In genomic region chr5:64834037-64834436, GRCh38 we compare ENCODE assay signal across 20 cellular contexts.
DNase-seq lines count a peak whose midpoint lies in the region; ATAC-seq and TF ChIP-seq lines count a peak whose summit lies in the region.
"Had no signal": no experiment of that assay in that cellular context is flagged by ENCODE, and none has a peak within 500 bp of the region (broad histone marks: within the 10 kb centered on the region; RNA-seq: fewer than 3 reads in every experiment).

No MANE protein-coding gene starts in this region.

- H3K27ac Mint-ChIP-seq in GM23338: no peak overlapping the region; the same call in 1 of the 2 replicates
- H3K27ac Mint-ChIP-seq: CD4-positive, alpha-beta memory T cell had no signal

- H3F3A ChIP-seq in GM23338 (replicated peaks; ENCODE audit: low read depth): no peaks in the 10 kb centered on the region

- ATAC-seq in GM23338: no peak
- no peak for ATAC-seq in SK-N-SH treated with all-trans-retinoic acid at 6 μM for 48 hours
- ATAC-seq in GM18519 (IDR thresholded peaks at IDR 0.05; ENCODE audit: low FRiP score, unreplicated experiment): no peak
- ATAC-seq in GM19397 (IDR thresholded peaks at IDR 0.05; ENCODE audit: unreplicated experiment): no peak
- ATAC-seq: A549, HepG2 had no signal

- H3K36me3 Mint-ChIP-seq in GM23338 (ENCODE audit: low read depth): peaks cover 17% of the 10 kb centered on the region; the same call in 2 of the 3 replicates

- H2AFZ ChIP-seq in GM23338: no peak overlapping the region
- no peak overlapping the region for H2AFZ ChIP-seq in osteoblast (ENCODE audit: low read length)

- H3K4me1 ChIP-seq in GM23338 (ENCODE audit: insufficient read depth) (peaks cover 25% of the 10 kb centered on the region), osteoblast (ENCODE audit: insufficient read depth, low read length) (peaks cover 44% of the 10 kb centered on the region)
- H3K4me1 ChIP-seq: A549, SJCRH30 had no signal

- H3K79me2 ChIP-seq in GM23338 (replicated peaks; ENCODE audit: insufficient read depth) (no peaks in the 10 kb centered on the region), osteoblast (ENCODE audit: insufficient read depth, low read length) (no peaks in the 10 kb centered on the region)

- no peaks in the 10 kb centered on the region for H3K27me3 Mint-ChIP-seq in GM23338 (ENCODE audit: insufficient read depth, low read depth, poor library complexity)
- H3K27me3 Mint-ChIP-seq: CD4-positive, alpha-beta memory T cell had no signal

- H3K27me3 ChIP-seq in GM23338 (ENCODE audit: insufficient read depth): no peaks in the 10 kb centered on the region
- no peaks in the 10 kb centered on the region for H3K27me3 ChIP-seq in osteoblast (ENCODE audit: insufficient read depth, low read length)
- H3K27me3 ChIP-seq: MG63, SJCRH30 had no signal

- TF ChIP-seq CTCF in GM23338 (conservative IDR thresholded peaks at IDR 0.05; ENCODE audit: low read depth in 2 of 2) (no peak), osteoblast (IDR thresholded peaks at IDR 0.05; ENCODE audit: extremely low read depth, low read depth, low read length) (no peak)

- H3K27ac ChIP-seq in GM23338 (ENCODE audit: low read depth) (no peak overlapping the region), osteoblast (ENCODE audit: low read depth, low read length) (peak overlapping the region; percentile 10)
- H3K27ac ChIP-seq: A549, KMS-11, SJCRH30 had no signal

- H4K20me1 ChIP-seq in GM23338 (replicated peaks; ENCODE audit: insufficient read depth) (no peaks in the 10 kb centered on the region), osteoblast (ENCODE audit: insufficient read depth, low read length) (no peaks in the 10 kb centered on the region)

- no peaks in the 10 kb centered on the region for H3K9me3 Mint-ChIP-seq in GM23338
- H3K9me3 Mint-ChIP-seq: CD4-positive, alpha-beta memory T cell had no signal

- no peaks in the 10 kb centered on the region for H3K36me3 ChIP-seq in GM23338 (ENCODE audit: insufficient read depth)
- H3K36me3 ChIP-seq in osteoblast (ENCODE audit: insufficient read depth, low read length): no peaks in the 10 kb centered on the region
- H3K36me3 ChIP-seq: MG63 had no signal

- H3K4me2 ChIP-seq in GM23338 (0 out of 2 replicates have a peak overlapping the region, but pooled peaks have one; percentile 23), osteoblast (ENCODE audit: insufficient read depth, low read length) (peak overlapping the region; percentile 9)
- H3K4me2 ChIP-seq: A549, KMS-11 had no signal

- DNase-seq in GM23338 (ENCODE audit: low spot score) (no peak), amniotic epithelial cell (ENCODE audit: low read depth) (peak; percentile 70), fibroblast of peridontal ligament (ENCODE audit: extremely low read depth) (peak; percentile 48), osteoblast (ENCODE audit: insufficient read length, low spot score, missing footprints) (no peak), HK-2 (ENCODE audit: unreplicated experiment) (no peak)
- DNase-seq: CD4-positive, alpha-beta memory T cell; GF-D8; MG63; NCI-H1048; NCI-H1436; NCI-H2029; NCI-H345; NCI-H524 treated with DMSO at 0.1 percent for 48 hours had no signal

- H3K4me3 ChIP-seq in GM23338 (no peak overlapping the region), osteoblast (ENCODE audit: insufficient read depth, low read length) (no peak overlapping the region)
- H3K4me3 ChIP-seq: A549, MG63, SJCRH30 had no signal

- H3K4me1 Mint-ChIP-seq in GM23338: peaks cover 19% of the 10 kb centered on the region
- H3K4me1 Mint-ChIP-seq: CD4-positive, alpha-beta memory T cell had no signal

- no peaks in the 10 kb centered on the region for H3K9me3 ChIP-seq in osteoblast (ENCODE audit: low read depth, low read length)
- H3K9me3 ChIP-seq: A549, MG63 had no signal

- H3K9me2 ChIP-seq in GM23338 (ENCODE audit: insufficient read depth): no peaks in the 10 kb centered on the region

- H3K4me3 Mint-ChIP-seq in GM23338: no peak overlapping the region
- H3K4me3 Mint-ChIP-seq: CD4-positive, alpha-beta memory T cell had no signal

TF ChIP-seq in GM23338, 12 proteins besides CTCF, POLR2A, EP300 and RAD21 (continues in another document):
- TF ChIP-seq EZH2phosphoT487 (IDR thresholded peaks at IDR 0.05; ENCODE audit: unreplicated experiment) (no peak), ZNF331 (CRISPR knock-in tag; IDR thresholded peaks at IDR 0.05; ENCODE audit: low read depth) (no peak), NANOG (IDR thresholded peaks at IDR 0.05; ENCODE audit: borderline replicate concordance) (no peak), POLR2AphosphoS5 (IDR thresholded peaks at IDR 0.05; ENCODE audit: low read depth) (no peak), STAT1 (IDR thresholded peaks at IDR 0.05; ENCODE audit: unreplicated experiment) (no peak)
- TF ChIP-seq, protein P1, sequence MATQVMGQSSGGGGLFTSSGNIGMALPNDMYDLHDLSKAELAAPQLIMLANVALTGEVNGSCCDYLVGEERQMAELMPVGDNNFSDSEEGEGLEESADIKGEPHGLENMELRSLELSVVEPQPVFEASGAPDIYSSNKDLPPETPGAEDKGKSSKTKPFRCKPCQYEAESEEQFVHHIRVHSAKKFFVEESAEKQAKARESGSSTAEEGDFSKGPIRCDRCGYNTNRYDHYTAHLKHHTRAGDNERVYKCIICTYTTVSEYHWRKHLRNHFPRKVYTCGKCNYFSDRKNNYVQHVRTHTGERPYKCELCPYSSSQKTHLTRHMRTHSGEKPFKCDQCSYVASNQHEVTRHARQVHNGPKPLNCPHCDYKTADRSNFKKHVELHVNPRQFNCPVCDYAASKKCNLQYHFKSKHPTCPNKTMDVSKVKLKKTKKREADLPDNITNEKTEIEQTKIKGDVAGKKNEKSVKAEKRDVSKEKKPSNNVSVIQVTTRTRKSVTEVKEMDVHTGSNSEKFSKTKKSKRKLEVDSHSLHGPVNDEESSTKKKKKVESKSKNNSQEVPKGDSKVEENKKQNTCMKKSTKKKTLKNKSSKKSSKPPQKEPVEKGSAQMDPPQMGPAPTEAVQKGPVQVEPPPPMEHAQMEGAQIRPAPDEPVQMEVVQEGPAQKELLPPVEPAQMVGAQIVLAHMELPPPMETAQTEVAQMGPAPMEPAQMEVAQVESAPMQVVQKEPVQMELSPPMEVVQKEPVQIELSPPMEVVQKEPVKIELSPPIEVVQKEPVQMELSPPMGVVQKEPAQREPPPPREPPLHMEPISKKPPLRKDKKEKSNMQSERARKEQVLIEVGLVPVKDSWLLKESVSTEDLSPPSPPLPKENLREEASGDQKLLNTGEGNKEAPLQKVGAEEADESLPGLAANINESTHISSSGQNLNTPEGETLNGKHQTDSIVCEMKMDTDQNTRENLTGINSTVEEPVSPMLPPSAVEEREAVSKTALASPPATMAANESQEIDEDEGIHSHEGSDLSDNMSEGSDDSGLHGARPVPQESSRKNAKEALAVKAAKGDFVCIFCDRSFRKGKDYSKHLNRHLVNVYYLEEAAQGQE (IDR thresholded peaks at IDR 0.05; ENCODE audit: unreplicated experiment): no peak
- TF ChIP-seq, protein P2, sequence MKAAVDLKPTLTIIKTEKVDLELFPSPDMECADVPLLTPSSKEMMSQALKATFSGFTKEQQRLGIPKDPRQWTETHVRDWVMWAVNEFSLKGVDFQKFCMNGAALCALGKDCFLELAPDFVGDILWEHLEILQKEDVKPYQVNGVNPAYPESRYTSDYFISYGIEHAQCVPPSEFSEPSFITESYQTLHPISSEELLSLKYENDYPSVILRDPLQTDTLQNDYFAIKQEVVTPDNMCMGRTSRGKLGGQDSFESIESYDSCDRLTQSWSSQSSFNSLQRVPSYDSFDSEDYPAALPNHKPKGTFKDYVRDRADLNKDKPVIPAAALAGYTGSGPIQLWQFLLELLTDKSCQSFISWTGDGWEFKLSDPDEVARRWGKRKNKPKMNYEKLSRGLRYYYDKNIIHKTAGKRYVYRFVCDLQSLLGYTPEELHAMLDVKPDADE (IDR thresholded peaks at IDR 0.05): no peak

TF ChIP-seq in SK-N-SH treated with all-trans-retinoic acid at 6 μM for 48 hours, 23 proteins besides CTCF, POLR2A, EP300 and RAD21 (continues in another document):
- TF ChIP-seq ZC3H10 (CRISPR knock-in tag; IDR thresholded peaks at IDR 0.05) (no peak), OSR1 (CRISPR knock-in tag; IDR thresholded peaks at IDR 0.05) (no peak), ZNF70 (CRISPR knock-in tag; IDR thresholded peaks at IDR 0.05) (no peak), ZNF565 (CRISPR knock-in tag; conservative IDR thresholded peaks at IDR 0.05; ENCODE audit: low read depth) (no peak), ZFP3 (CRISPR knock-in tag; IDR thresholded peaks at IDR 0.05) (no peak), BACH2 (CRISPR knock-in tag; IDR thresholded peaks at IDR 0.05; ENCODE audit: borderline replicate concordance) (no peak), ISL1 (CRISPR knock-in tag; IDR thresholded peaks at IDR 0.05) (no peak)
- TF ChIP-seq, protein P3, sequence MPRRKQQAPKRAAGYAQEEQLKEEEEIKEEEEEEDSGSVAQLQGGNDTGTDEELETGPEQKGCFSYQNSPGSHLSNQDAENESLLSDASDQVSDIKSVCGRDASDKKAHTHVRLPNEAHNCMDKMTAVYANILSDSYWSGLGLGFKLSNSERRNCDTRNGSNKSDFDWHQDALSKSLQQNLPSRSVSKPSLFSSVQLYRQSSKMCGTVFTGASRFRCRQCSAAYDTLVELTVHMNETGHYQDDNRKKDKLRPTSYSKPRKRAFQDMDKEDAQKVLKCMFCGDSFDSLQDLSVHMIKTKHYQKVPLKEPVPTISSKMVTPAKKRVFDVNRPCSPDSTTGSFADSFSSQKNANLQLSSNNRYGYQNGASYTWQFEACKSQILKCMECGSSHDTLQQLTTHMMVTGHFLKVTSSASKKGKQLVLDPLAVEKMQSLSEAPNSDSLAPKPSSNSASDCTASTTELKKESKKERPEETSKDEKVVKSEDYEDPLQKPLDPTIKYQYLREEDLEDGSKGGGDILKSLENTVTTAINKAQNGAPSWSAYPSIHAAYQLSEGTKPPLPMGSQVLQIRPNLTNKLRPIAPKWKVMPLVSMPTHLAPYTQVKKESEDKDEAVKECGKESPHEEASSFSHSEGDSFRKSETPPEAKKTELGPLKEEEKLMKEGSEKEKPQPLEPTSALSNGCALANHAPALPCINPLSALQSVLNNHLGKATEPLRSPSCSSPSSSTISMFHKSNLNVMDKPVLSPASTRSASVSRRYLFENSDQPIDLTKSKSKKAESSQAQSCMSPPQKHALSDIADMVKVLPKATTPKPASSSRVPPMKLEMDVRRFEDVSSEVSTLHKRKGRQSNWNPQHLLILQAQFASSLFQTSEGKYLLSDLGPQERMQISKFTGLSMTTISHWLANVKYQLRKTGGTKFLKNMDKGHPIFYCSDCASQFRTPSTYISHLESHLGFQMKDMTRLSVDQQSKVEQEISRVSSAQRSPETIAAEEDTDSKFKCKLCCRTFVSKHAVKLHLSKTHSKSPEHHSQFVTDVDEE (CRISPR knock-in tag; IDR thresholded peaks at IDR 0.05): no peak

Comparison
In these comparisons a context has a peak if more than half of its experiments do, and no peak if none do; other contexts are left out.
1. DNase-seq: peak in amniotic epithelial cell (single experiment) and fibroblast of peridontal ligament (single experiment); none in GM23338 (single experiment), osteoblast (single experiment) and HK-2 (single experiment).